In the genomic region with DNA sequence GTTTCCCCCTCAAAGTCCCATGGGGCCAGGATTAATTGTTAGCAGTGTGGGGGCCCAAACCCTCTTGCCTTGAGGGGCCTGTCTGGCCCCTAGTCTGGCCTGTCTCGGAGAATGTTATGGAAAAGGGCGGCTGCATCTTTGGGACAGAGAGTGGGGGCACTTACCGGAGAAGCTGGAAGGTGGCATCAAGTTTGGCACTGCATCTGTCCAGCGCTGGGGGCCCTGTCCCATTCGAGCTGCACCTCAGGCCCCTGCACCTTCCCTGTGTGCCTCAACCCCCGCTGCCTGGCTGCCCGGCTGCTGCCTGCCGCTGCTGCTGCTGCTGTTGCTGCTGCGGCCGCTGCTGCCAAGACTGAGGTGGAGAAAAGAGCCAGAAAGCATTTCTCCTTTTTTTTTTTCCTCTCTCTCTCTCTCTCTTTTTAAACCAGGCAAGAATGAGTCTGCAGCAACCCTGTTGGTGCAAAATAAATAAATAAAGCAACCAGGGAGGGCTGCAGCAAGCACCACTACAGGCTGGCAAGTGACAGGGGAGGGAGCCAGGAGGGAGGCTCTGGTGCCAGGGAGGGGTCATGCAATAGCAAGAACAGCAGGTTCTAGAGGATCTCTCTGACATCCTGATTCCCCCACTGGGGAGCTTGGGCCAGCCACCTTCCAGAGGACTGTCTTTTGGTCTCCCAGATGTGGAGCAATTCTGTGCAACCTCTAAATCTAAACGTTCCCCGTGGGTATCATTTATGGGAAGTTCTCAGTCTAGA, we compare ENCODE assay signal across 19 cellular contexts. TPM values are rescaled to one million over a fixed set of nuclear protein-coding genes. Genes with fewer than 3 reads are reported as not detected.
"Had no signal": no experiment of that assay in that cellular context is flagged by ENCODE, and none has a peak within 500 bp of the region (broad histone marks: within the 10 kb centered on the region; RNA-seq: fewer than 3 reads in every experiment).

A gene with protein sequence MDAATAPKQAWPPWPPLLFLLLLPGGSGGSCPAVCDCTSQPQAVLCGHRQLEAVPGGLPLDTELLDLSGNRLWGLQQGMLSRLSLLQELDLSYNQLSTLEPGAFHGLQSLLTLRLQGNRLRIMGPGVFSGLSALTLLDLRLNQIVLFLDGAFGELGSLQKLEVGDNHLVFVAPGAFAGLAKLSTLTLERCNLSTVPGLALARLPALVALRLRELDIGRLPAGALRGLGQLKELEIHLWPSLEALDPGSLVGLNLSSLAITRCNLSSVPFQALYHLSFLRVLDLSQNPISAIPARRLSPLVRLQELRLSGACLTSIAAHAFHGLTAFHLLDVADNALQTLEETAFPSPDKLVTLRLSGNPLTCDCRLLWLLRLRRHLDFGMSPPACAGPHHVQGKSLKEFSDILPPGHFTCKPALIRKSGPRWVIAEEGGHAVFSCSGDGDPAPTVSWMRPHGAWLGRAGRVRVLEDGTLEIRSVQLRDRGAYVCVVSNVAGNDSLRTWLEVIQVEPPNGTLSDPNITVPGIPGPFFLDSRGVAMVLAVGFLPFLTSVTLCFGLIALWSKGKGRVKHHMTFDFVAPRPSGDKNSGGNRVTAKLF (minus strand): TSS at position 354 of the 755 bp plus-strand sequence. CDS start 2,715 bp downstream, outside the sequence.

- H3K9me3 ChIP-seq: adrenal gland, left lung, mucosa of descending colon, right atrium auricular region, upper lobe of right lung had no signal

- H3K36me3 ChIP-seq: adrenal gland, left lung, right atrium auricular region, upper lobe of right lung had no signal

- H3K4me3 Mint-ChIP-seq: activated naive CD4-positive, alpha-beta T cell treated with anti-CD3 and anti-CD28 coated beads, Interleukin-2, amount 50 U/mL, for 24 hours; activated T-cell treated with anti-CD3 and anti-CD28 coated beads, Interleukin-2, amount 50 U/mL, for 24 hours; naive thymus-derived CD4-positive, alpha-beta T cell; stimulated activated naive CD8-positive, alpha-beta T cell treated with anti-CD3 and anti-CD28 coated beads, Interleukin-15, Interleukin-2, amounts not matched to agents 100 ng/mL and 50 ng/mL, for 24 hours had no signal

- H3K4me3 ChIP-seq: adrenal gland, left lung, mucosa of descending colon, right atrium auricular region, smooth muscle cell, upper lobe of right lung had no signal

- H3K4me1 ChIP-seq: adrenal gland, left lung, right atrium auricular region, upper lobe of right lung had no signal

- H3K4me2 ChIP-seq: smooth muscle cell had no signal

- H3K36me3 Mint-ChIP-seq: activated naive CD4-positive, alpha-beta T cell treated with anti-CD3 and anti-CD28 coated beads, Interleukin-2, amount 50 U/mL, for 24 hours; naive thymus-derived CD4-positive, alpha-beta T cell had no signal

- H3K4me1 Mint-ChIP-seq: activated naive CD4-positive, alpha-beta T cell treated with anti-CD3 and anti-CD28 coated beads, Interleukin-2, amount 50 U/mL, for 24 hours had no signal

- H3K27ac Mint-ChIP-seq: activated naive CD4-positive, alpha-beta T cell treated with anti-CD3 and anti-CD28 coated beads, Interleukin-2, amount 50 U/mL, for 24 hours; activated T-cell treated with anti-CD3 and anti-CD28 coated beads, Interleukin-2, amount 50 U/mL, for 24 hours; naive thymus-derived CD4-positive, alpha-beta T cell; stimulated activated naive CD8-positive, alpha-beta T cell treated with anti-CD3 and anti-CD28 coated beads, Interleukin-15, Interleukin-2, amounts not matched to agents 100 ng/mL and 50 ng/mL, for 24 hours had no signal

- ATAC-seq: left lung; mucosa of descending colon; naive thymus-derived CD4-positive, alpha-beta T cell; upper lobe of right lung had no signal

- DNase-seq: activated CD4-positive, alpha-beta T cell treated with anti-CD3 and anti-CD28 coated beads, Interleukin-2, amount 50 U/mL, for 4 hours; activated CD4-positive, CD25-positive, alpha-beta regulatory T cell treated with anti-CD3 and anti-CD28 coated beads, Interleukin-2, amount 50 U/mL, for 72 hours; activated effector memory CD4-positive, alpha-beta T cell treated with anti-CD3 and anti-CD28 coated beads, Interleukin-2, amount 50 U/mL, for 16 hours; activated T-cell treated with anti-CD3 and anti-CD28 coated beads, Interleukin-2, amount 50 U/mL, for 24 hours; adrenal gland; left lung; mucosa of descending colon; naive thymus-derived CD4-positive, alpha-beta T cell; nucleus accumbens; T-helper 1 cell; upper lobe of right lung had no signal

- H3K27ac ChIP-seq: adrenal gland, left lung, right atrium auricular region, upper lobe of right lung had no signal

- FAIRE-seq: islet of Langerhans had no signal

- H3K27me3 ChIP-seq: adrenal gland, right atrium auricular region had no signal

- H3K27me3 Mint-ChIP-seq: activated naive CD4-positive, alpha-beta T cell treated with anti-CD3 and anti-CD28 coated beads, Interleukin-2, amount 50 U/mL, for 24 hours; activated T-cell treated with anti-CD3 and anti-CD28 coated beads, Interleukin-2, amount 50 U/mL, for 24 hours had no signal

RNA-seq across cellular contexts. Expression of the gene that starts here (rescaled TPM):
- total RNA-seq: chondrocyte, dermis microvascular lymphatic vessel endothelial cell, smooth muscle cell, temporal lobe had no signal
- polyA plus RNA-seq: naive thymus-derived CD4-positive, alpha-beta T cell; smooth muscle cell had no signal
